ENCODE assay signal across 13 cellular contexts in the genomic region with DNA sequence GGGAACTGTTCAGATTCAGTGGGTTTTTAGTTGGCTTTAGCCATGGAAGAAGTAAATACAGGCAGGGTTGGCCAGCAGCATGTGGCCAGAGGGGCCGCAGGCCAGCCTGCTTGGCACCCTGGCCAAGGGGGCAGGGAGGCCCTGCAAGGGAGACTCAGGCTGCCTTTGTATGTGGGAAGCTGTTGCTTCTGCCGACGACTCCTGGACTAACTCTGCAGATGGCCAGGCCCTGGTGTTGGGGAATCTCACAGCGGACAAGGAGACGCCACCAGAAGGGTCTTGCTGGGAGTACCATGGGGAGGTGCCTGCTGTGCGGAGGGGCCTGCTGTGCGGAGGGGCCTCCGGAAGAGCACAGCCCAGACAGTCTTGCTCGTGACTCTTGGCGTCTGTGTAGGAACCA. TPM values are rescaled to one million over a fixed set of nuclear protein-coding genes. Genes with fewer than 3 reads are reported as not detected.
DNase-seq lines count a peak whose midpoint lies in the region; ATAC-seq, FAIRE-seq and TF ChIP-seq lines count a peak whose summit lies in the region.
"Had no signal": no experiment of that assay in that cellular context is flagged by ENCODE, and none has a peak within 500 bp of the region (broad histone marks: within the 10 kb centered on the region; RNA-seq: fewer than 3 reads in every experiment).

No MANE protein-coding gene starts in this region.

- ATAC-seq in natural killer cell (no peak), Right ventricle myocardium superior (ENCODE audit: poor library complexity) (no peak), upper lobe of right lung (no peak)
- ATAC-seq in natural killer cell treated with Interleukin-12 subunit alpha and Interleukin-12 subunit beta and Interleukin-15 and Interleukin-18, amount 100 ng/mL, for 72 hours = no peak
- ATAC-seq: effector memory CD8-positive, alpha-beta T cell had no signal

- intact Hi-C loops in natural killer cell (cut with micrococcal nuclease) (no loop called here), Right ventricle myocardium superior (cut with DNase I) (no loop called here), ovary (cut with DNase I) (no loop called here), upper lobe of right lung (cut with DNase I) (no loop called here)

- no peak overlapping the region for H3K27ac Mint-ChIP-seq in natural killer cell
- H3K27ac Mint-ChIP-seq in natural killer cell treated with Interleukin-12 subunit alpha and Interleukin-12 subunit beta and Interleukin-15 and Interleukin-18, amount 100 ng/mL, for 72 hours = no peak overlapping the region
- H3K27ac Mint-ChIP-seq: activated CD4-positive, alpha-beta T cell treated with anti-CD3 and anti-CD28 coated beads, Interleukin-2, amount 10 ng/mL, durations not matched to agents 7 days and 5 days; effector memory CD8-positive, alpha-beta T cell had no signal

- no peaks in the 10 kb centered on the region for H3K9me3 Mint-ChIP-seq in natural killer cell
- H3K9me3 Mint-ChIP-seq in natural killer cell treated with Interleukin-12 subunit alpha and Interleukin-12 subunit beta and Interleukin-15 and Interleukin-18, amount 100 ng/mL, for 72 hours = no peaks in the 10 kb centered on the region
- H3K9me3 Mint-ChIP-seq: activated CD4-positive, alpha-beta T cell treated with anti-CD3 and anti-CD28 coated beads, Interleukin-2, amount 10 ng/mL, durations not matched to agents 7 days and 5 days; effector memory CD8-positive, alpha-beta T cell had no signal

- TF ChIP-seq CTCF in natural killer cell (IDR thresholded peaks at IDR 0.05) (no peak), ovary (IDR thresholded peaks at IDR 0.05) (no peak), upper lobe of right lung (IDR thresholded peaks at IDR 0.05) (no peak)

- TF ChIP-seq EP300 in ovary (IDR thresholded peaks at IDR 0.05) = no peak

- FAIRE-seq in frontal cortex (lab: Jason Lieb, UNC) = no peak

- H3K27me3 ChIP-seq in ovary = no peaks in the 10 kb centered on the region
- no peaks in the 10 kb centered on the region for H3K27me3 ChIP-seq in upper lobe of right lung

- H3K4me3 Mint-ChIP-seq in natural killer cell = no peak overlapping the region
- H3K4me3 Mint-ChIP-seq in natural killer cell treated with Interleukin-12 subunit alpha and Interleukin-12 subunit beta and Interleukin-15 and Interleukin-18, amount 100 ng/mL, for 72 hours = no peak overlapping the region
- H3K4me3 Mint-ChIP-seq: activated CD4-positive, alpha-beta T cell treated with anti-CD3 and anti-CD28 coated beads, Interleukin-2, amount 10 ng/mL, durations not matched to agents 7 days and 5 days; effector memory CD8-positive, alpha-beta T cell had no signal

- H3K36me3 ChIP-seq in ovary = no peaks in the 10 kb centered on the region
- H3K36me3 ChIP-seq in upper lobe of right lung = peaks cover 75% of the 10 kb centered on the region

- peak; percentile 7 for DNase-seq in natural killer cell
- DNase-seq in natural killer cell treated with Interleukin-12 subunit alpha and Interleukin-12 subunit beta and Interleukin-15 and Interleukin-18, amount 100 ng/mL, for 72 hours (ENCODE audit: low spot score) = no peak
- DNase-seq in Right ventricle myocardium superior = peak; percentile 27
- peak in 3 of 5 donors; percentile 9 to 19 (median 12) for DNase-seq in ovary
- peak; percentile 32 for DNase-seq in upper lobe of right lung
- no peak for DNase-seq in NCI-H2029 (lab: John Stamatoyannopoulos, UW)
- no peak for DNase-seq in stimulated activated naive CD4-positive, alpha-beta T cell (lab: John Stamatoyannopoulos, UW)
- DNase-seq in frontal cortex (ENCODE audit: low spot score in 2 of 2) = no peak
- DNase-seq: activated CD4-positive, alpha-beta T cell treated with anti-CD3 and anti-CD28 coated beads, Interleukin-2, amount 10 ng/mL, durations not matched to agents 7 days and 5 days; DMS79; effector memory CD8-positive, alpha-beta T cell; KBM-7; T-helper 1 cell had no signal

- no peak for TF ChIP-seq POLR2A in ovary (IDR thresholded peaks at IDR 0.05)

- H3K4me1 Mint-ChIP-seq in natural killer cell = peaks cover 0 to 6% of the 10 kb centered on the region in 2 donors
- H3K4me1 Mint-ChIP-seq in natural killer cell treated with Interleukin-12 subunit alpha and Interleukin-12 subunit beta and Interleukin-15 and Interleukin-18, amount 100 ng/mL, for 72 hours (ENCODE audit: low read depth in 2 of 2) = no peaks in the 10 kb centered on the region
- H3K4me1 Mint-ChIP-seq: activated CD4-positive, alpha-beta T cell treated with anti-CD3 and anti-CD28 coated beads, Interleukin-2, amount 10 ng/mL, durations not matched to agents 7 days and 5 days had no signal

- H3K36me3 Mint-ChIP-seq in natural killer cell = no peaks in the 10 kb centered on the region
- no peaks in the 10 kb centered on the region for H3K36me3 Mint-ChIP-seq in natural killer cell treated with Interleukin-12 subunit alpha and Interleukin-12 subunit beta and Interleukin-15 and Interleukin-18, amount 100 ng/mL, for 72 hours

- H3K9me3 ChIP-seq in ovary (no peaks in the 10 kb centered on the region), upper lobe of right lung (no peaks in the 10 kb centered on the region)

- H3K4me3 ChIP-seq in ovary (no peak overlapping the region), upper lobe of right lung (no peak overlapping the region)

- WGBS in ovary, 3 donors = 90 to 95% (median 91%) methylated on average over 10 of the region's 10 CpGs

- H3K27me3 Mint-ChIP-seq in natural killer cell (ENCODE audit: low read depth in 2 of 2) = no peaks in the 10 kb centered on the region
- H3K27me3 Mint-ChIP-seq in natural killer cell treated with Interleukin-12 subunit alpha and Interleukin-12 subunit beta and Interleukin-15 and Interleukin-18, amount 100 ng/mL, for 72 hours = no peaks in the 10 kb centered on the region
- H3K27me3 Mint-ChIP-seq: activated CD4-positive, alpha-beta T cell treated with anti-CD3 and anti-CD28 coated beads, Interleukin-2, amount 10 ng/mL, durations not matched to agents 7 days and 5 days; effector memory CD8-positive, alpha-beta T cell had no signal

- H3K4me1 ChIP-seq in ovary (ENCODE audit: insufficient read depth) = no peaks in the 10 kb centered on the region
- H3K4me1 ChIP-seq in upper lobe of right lung = no peaks in the 10 kb centered on the region

- H3K27ac ChIP-seq in ovary = no peak overlapping the region
- no peak overlapping the region for H3K27ac ChIP-seq in upper lobe of right lung

RNA-seq across cellular contexts. Expression of gene PYGB, which starts 25.2 kb away (rescaled TPM):
- total RNA-seq in natural killer cell (10 to 100 TPM; 39.4 to 55.4 (median 47.0) TPM), Right ventricle myocardium superior (170 TPM), ovary (10 to 100 TPM; 24.2 to 54.2 (median 52.2) TPM), upper lobe of right lung (61.1 TPM), frontal cortex (66.0 TPM)
- 10 to 100 TPM; 35.9 to 40.4 TPM for total RNA-seq in natural killer cell treated with Interleukin-12 subunit alpha and Interleukin-12 subunit beta and Interleukin-15 and Interleukin-18, amount 100 ng/mL, for 72 hours
- polyA plus RNA-seq in ovary = 10 to 100 TPM; 23.1 to 27.3 TPM

Comparison
In these comparisons a context has a peak if more than half of its experiments do, and no peak if none do; other contexts are left out.
1. DNase-seq: peak in natural killer cell (single experiment), Right ventricle myocardium superior (single experiment), ovary (3 of 5) and upper lobe of right lung (single experiment); none in natural killer cell treated with Interleukin-12 subunit alpha and Interleukin-12 subunit beta and Interleukin-15 and Interleukin-18, amount 100 ng/mL, for 72 hours (single experiment), NCI-H2029 (single experiment), stimulated activated naive CD4-positive, alpha-beta T cell (0 of 6) and frontal cortex (0 of 2).